In genomic region chr14:76784881-76785280, GRCh38 we compare ENCODE assay signal across 9 cellular contexts. TPM values are rescaled to one million over a fixed set of nuclear protein-coding genes. Genes with fewer than 3 reads are reported as not detected.
DNase-seq lines count a peak whose midpoint lies in the region; FAIRE-seq and TF ChIP-seq lines count a peak whose summit lies in the region.
"Had no signal": no experiment of that assay in that cellular context is flagged by ENCODE, and none has a peak within 500 bp of the region (broad histone marks: within the 10 kb centered on the region; RNA-seq: fewer than 3 reads in every experiment).

No MANE protein-coding gene starts in this region.

- TF ChIP-seq POLR2A in vagina (IDR thresholded peaks at IDR 0.05): no peak

- H3K4me3 ChIP-seq in BE2C (ENCODE audit: low read depth, low read length): no peak overlapping the region
- no peak overlapping the region for H3K4me3 ChIP-seq in fibroblast of villous mesenchyme (ENCODE audit: low read depth, low read length)
- no peak overlapping the region for H3K4me3 ChIP-seq in neutrophil (ENCODE audit: low read depth in 1 of 2, low read length in 1 of 2)
- no peak overlapping the region for H3K4me3 ChIP-seq in vagina

- no peaks in the 10 kb centered on the region for H3K27me3 ChIP-seq in BE2C
- no peaks in the 10 kb centered on the region for H3K27me3 ChIP-seq in neutrophil
- H3K27me3 ChIP-seq in vagina: no peaks in the 10 kb centered on the region

- H3K4me1 ChIP-seq in BE2C (peaks cover 4% of the 10 kb centered on the region; the same call in 1 of the 2 replicates), neutrophil (ENCODE audit: control insufficient read depth in 1 of 2, insufficient read depth in 1 of 2, low read depth in 1 of 2, low read length in 1 of 2) (peaks cover 6% of the 10 kb centered on the region in 2 experiments), vagina (peaks cover 20% of the 10 kb centered on the region)

- peaks cover 29% of the 10 kb centered on the region for H3K36me3 Mint-ChIP-seq in activated T-helper 1 cell treated with anti-CD3 and anti-CD28 coated beads, Interleukin-12 subunit alpha, Interleukin-12 subunit beta, Interleukin-2, Interleukin-4 antibody, amounts not matched to agents 30 ng/mL and 10 ng/mL and 1 ng/mL, durations not matched to agents 14 hours and 24 hours and 36 hours (ENCODE audit: low read depth)

- peak; percentile 91 for DNase-seq in BE2C
- peak; percentile 83 for DNase-seq in GM19239 (ENCODE audit: insufficient read length, low spot score)
- peak; percentile 59 for DNase-seq in OCI-M2 (lab: John Stamatoyannopoulos, UW; ENCODE audit: unreplicated experiment)
- DNase-seq in activated T-helper 1 cell treated with anti-CD3 and anti-CD28 coated beads, Interleukin-12 subunit alpha, Interleukin-12 subunit beta, Interleukin-2, Interleukin-4 antibody, amounts not matched to agents 30 ng/mL and 10 ng/mL and 1 ng/mL, durations not matched to agents 14 hours and 24 hours and 36 hours (ENCODE audit: low spot score): peak; percentile 33
- peak; percentile 80 for DNase-seq in fibroblast of villous mesenchyme (ENCODE audit: low read depth)
- no peak for DNase-seq in vagina (ENCODE audit: extremely low spot score in 2 of 2)

- H3K4me1 Mint-ChIP-seq in activated T-helper 1 cell treated with anti-CD3 and anti-CD28 coated beads, Interleukin-12 subunit alpha, Interleukin-12 subunit beta, Interleukin-2, Interleukin-4 antibody, amounts not matched to agents 30 ng/mL and 10 ng/mL and 1 ng/mL, durations not matched to agents 14 hours and 24 hours and 36 hours (ENCODE audit: low read depth): peaks cover 49% of the 10 kb centered on the region

- no peaks in the 10 kb centered on the region for H3K27me3 Mint-ChIP-seq in activated T-helper 1 cell treated with anti-CD3 and anti-CD28 coated beads, Interleukin-12 subunit alpha, Interleukin-12 subunit beta, Interleukin-2, Interleukin-4 antibody, amounts not matched to agents 30 ng/mL and 10 ng/mL and 1 ng/mL, durations not matched to agents 14 hours and 24 hours and 36 hours (ENCODE audit: insufficient read depth)

- no peaks in the 10 kb centered on the region for H3K9me3 Mint-ChIP-seq in activated T-helper 1 cell treated with anti-CD3 and anti-CD28 coated beads, Interleukin-12 subunit alpha, Interleukin-12 subunit beta, Interleukin-2, Interleukin-4 antibody, amounts not matched to agents 30 ng/mL and 10 ng/mL and 1 ng/mL, durations not matched to agents 14 hours and 24 hours and 36 hours

- no peak for TF ChIP-seq EP300 in Ishikawa (IDR thresholded peaks at IDR 0.05; ENCODE audit: borderline replicate concordance)

- no peak overlapping the region for H3K27ac Mint-ChIP-seq in activated T-helper 1 cell treated with anti-CD3 and anti-CD28 coated beads, Interleukin-12 subunit alpha, Interleukin-12 subunit beta, Interleukin-2, Interleukin-4 antibody, amounts not matched to agents 30 ng/mL and 10 ng/mL and 1 ng/mL, durations not matched to agents 14 hours and 24 hours and 36 hours

- no peaks in the 10 kb centered on the region for H3K9me3 ChIP-seq in BE2C
- no peaks in the 10 kb centered on the region for H3K9me3 ChIP-seq in neutrophil
- H3K9me3 ChIP-seq in vagina: no peaks in the 10 kb centered on the region

- no peak overlapping the region for H3K4me3 Mint-ChIP-seq in activated T-helper 1 cell treated with anti-CD3 and anti-CD28 coated beads, Interleukin-12 subunit alpha, Interleukin-12 subunit beta, Interleukin-2, Interleukin-4 antibody, amounts not matched to agents 30 ng/mL and 10 ng/mL and 1 ng/mL, durations not matched to agents 14 hours and 24 hours and 36 hours

- intact Hi-C loops in activated T-helper 1 cell treated with anti-CD3 and anti-CD28 coated beads, Interleukin-12 subunit alpha, Interleukin-12 subunit beta, Interleukin-2, Interleukin-4 antibody, amounts not matched to agents 30 ng/mL and 10 ng/mL and 1 ng/mL, durations not matched to agents 14 hours and 24 hours and 36 hours (cut with micrococcal nuclease): loop anchor here (1.0 kb wide), 1 partner anchor 75 kb away; no protein-coding TSS in a partner anchor
- intact Hi-C loops in vagina (cut with DNase I): loop anchor here (5.0 kb wide), 1 partner anchor 73 kb away; no protein-coding TSS in a partner anchor

- peak; percentile 100 for TF ChIP-seq CTCF in BE2C (IDR thresholded peaks at IDR 0.05; ENCODE audit: low read depth, low read length)
- TF ChIP-seq CTCF in fibroblast of villous mesenchyme (IDR thresholded peaks at IDR 0.05; ENCODE audit: insufficient read depth, low read depth, low read length): peak; percentile 93
- peak; percentile 27 for TF ChIP-seq CTCF in neutrophil (IDR thresholded peaks at IDR 0.05)
- peak; percentile 55 to 77 (median 66) for TF ChIP-seq CTCF in vagina (IDR thresholded peaks at IDR 0.05)

- no peak overlapping the region for H3K27ac ChIP-seq in neutrophil
- H3K27ac ChIP-seq in vagina: no peak overlapping the region

- peak; percentile 78 for FAIRE-seq in GM19239 (lab: Jason Lieb, UNC)

- TF ChIP-seq RAD21 in Ishikawa (IDR thresholded peaks at IDR 0.05; ENCODE audit: low read depth): peak; percentile 73

- H3K36me3 ChIP-seq in BE2C (peaks cover 21% of the 10 kb centered on the region), neutrophil (peaks cover 30% of the 10 kb centered on the region), vagina (peaks cover 0 to 38% of the 10 kb centered on the region in 2 donors)

TF ChIP-seq in Ishikawa, 13 proteins besides CTCF, POLR2A, EP300 and RAD21:
- TF ChIP-seq, protein P1, sequence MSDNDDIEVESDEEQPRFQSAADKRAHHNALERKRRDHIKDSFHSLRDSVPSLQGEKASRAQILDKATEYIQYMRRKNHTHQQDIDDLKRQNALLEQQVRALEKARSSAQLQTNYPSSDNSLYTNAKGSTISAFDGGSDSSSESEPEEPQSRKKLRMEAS (IDR thresholded peaks at IDR 0.05): no peak
- TF ChIP-seq TAF1 (IDR thresholded peaks at IDR 0.05; ENCODE audit: low read depth) (no peak), EGR1 (IDR thresholded peaks at IDR 0.05) (no peak), CEBPB (IDR thresholded peaks at IDR 0.05) (no peak), FOXM1 (IDR thresholded peaks at IDR 0.05; ENCODE audit: borderline replicate concordance, low read depth) (no peak), NFIC (IDR thresholded peaks at IDR 0.05) (no peak)

RNA-seq across cellular contexts. Expression of gene VASH1, which starts 23.6 kb away (rescaled TPM):
- polyA plus RNA-seq in BE2C (2012; ENCODE audit: insufficient read depth, insufficient read length, low read depth): 38.5 TPM
- 6.1 and 7.1 TPM in 2 replicates for total RNA-seq in activated T-helper 1 cell treated with anti-CD3 and anti-CD28 coated beads, Interleukin-12 subunit alpha, Interleukin-12 subunit beta, Interleukin-2, Interleukin-4 antibody, amounts not matched to agents 30 ng/mL and 10 ng/mL and 1 ng/mL, durations not matched to agents 14 hours and 24 hours and 36 hours
- total RNA-seq in fibroblast of villous mesenchyme: 3.9 and 5.8 TPM in 2 replicates
- 6.1 TPM for total RNA-seq in vagina

RNA-seq across cellular contexts. Expression of gene ANGEL1, which starts 27.8 kb away (rescaled TPM):
- 23.5 TPM for polyA plus RNA-seq in BE2C (2012; ENCODE audit: insufficient read depth, insufficient read length, low read depth)
- 14.1 and 14.8 TPM in 2 replicates for total RNA-seq in activated T-helper 1 cell treated with anti-CD3 and anti-CD28 coated beads, Interleukin-12 subunit alpha, Interleukin-12 subunit beta, Interleukin-2, Interleukin-4 antibody, amounts not matched to agents 30 ng/mL and 10 ng/mL and 1 ng/mL, durations not matched to agents 14 hours and 24 hours and 36 hours
- 6.8 and 10.4 TPM in 2 replicates for total RNA-seq in fibroblast of villous mesenchyme
- 13.0 TPM for total RNA-seq in vagina

RNA-seq across cellular contexts. Expression of gene LRRC74A, which starts 41.3 kb away (rescaled TPM):
- polyA plus RNA-seq in BE2C (2012; ENCODE audit: insufficient read depth, insufficient read length, low read depth): not detected
- total RNA-seq in activated T-helper 1 cell treated with anti-CD3 and anti-CD28 coated beads, Interleukin-12 subunit alpha, Interleukin-12 subunit beta, Interleukin-2, Interleukin-4 antibody, amounts not matched to agents 30 ng/mL and 10 ng/mL and 1 ng/mL, durations not matched to agents 14 hours and 24 hours and 36 hours: not detected in 2 replicates
- total RNA-seq in fibroblast of villous mesenchyme (not detected in 2 replicates), vagina (not detected)
- total RNA-seq: subcutaneous adipose tissue had no signal

Comparison
In these comparisons a context has a peak if more than half of its experiments do, and no peak if none do; other contexts are left out.
1. DNase-seq: peak in BE2C (single experiment), GM19239 (single experiment), OCI-M2 (single experiment), activated T-helper 1 cell treated with anti-CD3 and anti-CD28 coated beads, Interleukin-12 subunit alpha, Interleukin-12 subunit beta, Interleukin-2, Interleukin-4 antibody, amounts not matched to agents 30 ng/mL and 10 ng/mL and 1 ng/mL, durations not matched to agents 14 hours and 24 hours and 36 hours (single experiment) and fibroblast of villous mesenchyme (single experiment); none in vagina (0 of 2).
2. CTCF ChIP-seq: peak in every context shown above with its lines; median percentile 100 in BE2C; 93 in fibroblast of villous mesenchyme; 66 in vagina; 27 in neutrophil.